In genomic region chr6:21664263-21665081, GRCh38 we compare ENCODE assay signal across 8 cellular contexts.
DNase-seq lines count a peak whose midpoint lies in the region; ATAC-seq and TF ChIP-seq lines count a peak whose summit lies in the region.

No MANE protein-coding gene starts in this region.

- no peak overlapping the region for H3K27ac ChIP-seq in BLaER1
- H3K27ac ChIP-seq in coronary artery: peak overlapping the region; percentile 45 to 87
- H3K27ac ChIP-seq in mesodermal cell (ENCODE audit: low read depth, low read length, severe bottlenecking): no peak overlapping the region
- peak overlapping the region; percentile 90 to 92 for H3K27ac ChIP-seq in uterus

- peak; percentile 27 for DNase-seq in HK-2 (ENCODE audit: unreplicated experiment)
- DNase-seq in coronary artery (ENCODE audit: low spot score): no peak
- peak; percentile 61 to 69 for DNase-seq in uterus
- no peak for DNase-seq in NCI-H187 treated with DMSO at 0.1 percent for 48 hours (lab: John Stamatoyannopoulos, UW)

- peak overlapping the region; percentile 54 for H3K4me3 ChIP-seq in BLaER1
- H3K4me3 ChIP-seq in coronary artery: peak overlapping the region; percentile 86
- H3K4me3 ChIP-seq in mesodermal cell (ENCODE audit: extremely low read depth, insufficient read depth, low read length, poor library complexity, severe bottlenecking): peak overlapping the region; percentile 47
- H3K4me3 ChIP-seq in uterus: peak overlapping the region; percentile 65 to 80

- H3K4me1 ChIP-seq in BLaER1 (peaks cover 31% of the 10 kb centered on the region), mesodermal cell (ENCODE audit: control insufficient read depth, insufficient read depth, low read length, poor library complexity, severe bottlenecking) (peaks cover 10% of the 10 kb centered on the region), uterus (no peaks in the 10 kb centered on the region)

- peaks cover 25% of the 10 kb centered on the region; the same call in 1 of the 2 replicates for H4K20me1 ChIP-seq in BLaER1

- TF ChIP-seq POLR2A in uterus (IDR thresholded peaks at IDR 0.05): peak in 1 of 2 donors; percentile 22

- peaks cover 73% of the 10 kb centered on the region for H3K27me3 ChIP-seq in BLaER1
- H3K27me3 ChIP-seq in uterus: no peaks in the 10 kb centered on the region

- peak overlapping the region; percentile 80 for H3K4me2 ChIP-seq in BLaER1

- peaks cover 22% of the 10 kb centered on the region; the same call in 1 of the 2 replicates for H3K9me3 ChIP-seq in BLaER1
- no peaks in the 10 kb centered on the region for H3K9me3 ChIP-seq in mesodermal cell (ENCODE audit: control insufficient read depth, low read length)
- H3K9me3 ChIP-seq in uterus: no peaks in the 10 kb centered on the region

- WGBS in mesodermal cell (ENCODE audit: insufficient coverage in 2 of 2), 2 experiments: 1% methylated on average over 55 to 71 of the region's 78 CpGs

- no peak overlapping the region for H3K9ac ChIP-seq in BLaER1

- H3K36me3 ChIP-seq in BLaER1 (no peaks in the 10 kb centered on the region), mesodermal cell (ENCODE audit: control insufficient read depth, insufficient read depth, low read length) (no peaks in the 10 kb centered on the region), uterus (no peaks in the 10 kb centered on the region)

- intact Hi-C loops in uterus (cut with DNase I; ENCODE audit: low total_unique reads): no loop called here

- no peak for TF ChIP-seq CTCF in coronary artery (IDR thresholded peaks at IDR 0.05)
- TF ChIP-seq CTCF in uterus (IDR thresholded peaks at IDR 0.05): no peak

- ATAC-seq in GM21423 (IDR thresholded peaks at IDR 0.05; ENCODE audit: unreplicated experiment): no peak
- ATAC-seq in SK-N-SH treated with all-trans-retinoic acid at 6 μM for 48 hours: no peak

TF ChIP-seq in SK-N-SH treated with all-trans-retinoic acid at 6 μM for 48 hours, 23 proteins besides CTCF, POLR2A, EP300 and RAD21:
- no peak for TF ChIP-seq BACH2 (CRISPR knock-in tag; IDR thresholded peaks at IDR 0.05; ENCODE audit: borderline replicate concordance)
- TF ChIP-seq ZC3H10 (CRISPR knock-in tag; IDR thresholded peaks at IDR 0.05): no peak
- TF ChIP-seq CSDC2 (CRISPR knock-in tag; IDR thresholded peaks at IDR 0.05): no peak
- no peak for TF ChIP-seq OSR1 (CRISPR knock-in tag; IDR thresholded peaks at IDR 0.05)

Comparison
In these comparisons a context has a peak if more than half of its experiments do, and no peak if none do; other contexts are left out.
1. H3K27ac ChIP-seq: peak in coronary artery (2 of 2) and uterus (2 of 2); none in BLaER1 (single experiment) and mesodermal cell (single experiment).
2. DNase-seq: peak in HK-2 (single experiment) and uterus (2 of 2); none in coronary artery (single experiment) and NCI-H187 treated with DMSO at 0.1 percent for 48 hours (single experiment).
3. Peak in every context shown above with its lines, with median percentiles within 50 percentile points of each other: H3K4me3 ChIP-seq.